In the genomic region with DNA sequence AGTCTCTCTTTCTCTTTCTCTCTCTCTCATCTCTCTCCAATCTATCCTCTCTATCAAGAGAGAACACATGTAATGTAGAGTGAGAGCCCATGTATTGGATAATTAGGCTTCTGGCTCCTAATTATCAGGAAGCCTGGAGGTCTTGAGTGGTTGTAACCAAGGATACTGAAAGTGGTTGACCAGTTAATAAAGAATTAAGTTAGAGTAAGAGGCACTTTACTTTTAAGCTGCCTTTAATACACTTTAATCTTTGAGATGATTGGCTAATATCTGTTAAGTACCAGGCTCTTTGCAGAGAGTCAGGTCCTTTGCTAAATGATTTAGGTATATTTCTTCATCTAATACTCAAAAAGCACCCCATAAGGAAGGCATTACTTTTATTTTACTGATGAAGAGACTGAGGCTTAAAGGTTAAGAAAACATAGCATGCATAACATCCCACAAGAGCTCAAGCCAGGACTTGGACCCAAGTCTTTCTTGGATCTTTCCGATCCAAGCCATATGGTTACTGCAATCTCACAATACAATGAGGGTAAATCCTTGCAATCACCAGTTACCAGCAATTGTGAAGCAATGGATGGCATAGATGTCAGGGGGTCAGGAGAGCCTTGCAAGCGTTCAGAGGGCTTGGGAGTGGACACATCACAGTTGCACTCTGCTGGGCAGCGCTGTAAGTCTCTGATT, we compare ENCODE assay signal across 13 cellular contexts. TPM values are rescaled to one million over a fixed set of nuclear protein-coding genes. Genes with fewer than 3 reads are reported as not detected.
A peak's percentile ranks its signal among the peaks of the same experiment; 100 is the strongest.
DNase-seq lines count a peak whose midpoint lies in the region; ATAC-seq and TF ChIP-seq lines count a peak whose summit lies in the region.
"Had no signal": no experiment of that assay in that cellular context is flagged by ENCODE, and none has a peak within 500 bp of the region (broad histone marks: within the 10 kb centered on the region; RNA-seq: fewer than 3 reads in every experiment).

No MANE protein-coding gene starts in this region.

- peaks cover 46% of the 10 kb centered on the region for H3K36me3 Mint-ChIP-seq in activated naive CD4-positive, alpha-beta T cell treated with anti-CD3 and anti-CD28 coated beads, Interleukin-2, amount 50 U/mL, for 24 hours
- H3K36me3 Mint-ChIP-seq in T-cell: peaks cover 56% of the 10 kb centered on the region
- H3K36me3 Mint-ChIP-seq in chondrocyte (ENCODE audit: low read depth): no peaks in the 10 kb centered on the region

- intact Hi-C loops in uterus (cut with DNase I; ENCODE audit: low total_unique reads): no loop called here

- no peaks in the 10 kb centered on the region for H3K27me3 Mint-ChIP-seq in activated naive CD4-positive, alpha-beta T cell treated with anti-CD3 and anti-CD28 coated beads, Interleukin-2, amount 50 U/mL, for 24 hours
- H3K27me3 Mint-ChIP-seq in T-cell (no peaks in the 10 kb centered on the region), chondrocyte (ENCODE audit: low read depth) (no peaks in the 10 kb centered on the region)

- CTCF ChIA-PET in T-cell (lab: Charles Lee): interaction anchor here (0.5 to 2.6 kb wide), 6 partner anchors 9 to 234 kb away, joined by 3 to 11 read pairs (median 3); no protein-coding TSS in a partner anchor

- H3K36me3 ChIP-seq in uterus: no peaks in the 10 kb centered on the region
- H3K36me3 ChIP-seq: colonic mucosa, left ventricle myocardium inferior, thyroid gland had no signal

- no peaks in the 10 kb centered on the region for H3K9me3 ChIP-seq in uterus
- H3K9me3 ChIP-seq: colonic mucosa, left ventricle myocardium inferior, thyroid gland had no signal

- peak overlapping the region; percentile 76 for H3K4me3 Mint-ChIP-seq in activated naive CD4-positive, alpha-beta T cell treated with anti-CD3 and anti-CD28 coated beads, Interleukin-2, amount 50 U/mL, for 24 hours
- H3K4me3 Mint-ChIP-seq in T-cell: peak overlapping the region in 2 of 3 donors; percentile 45 to 69
- H3K4me3 Mint-ChIP-seq in chondrocyte (ENCODE audit: unreplicated experiment): no peak overlapping the region

- H3K27me3 ChIP-seq in uterus: no peaks in the 10 kb centered on the region
- H3K27me3 ChIP-seq: colonic mucosa, thyroid gland had no signal

- TF ChIP-seq CTCF in fibroblast of the aortic adventitia (IDR thresholded peaks at IDR 0.05; ENCODE audit: insufficient read depth, low read length) (no peak), uterus (IDR thresholded peaks at IDR 0.05) (no peak), chondrocyte (IDR thresholded peaks at IDR 0.05) (no peak)

- peak overlapping the region; percentile 91 for H3K27ac Mint-ChIP-seq in activated naive CD4-positive, alpha-beta T cell treated with anti-CD3 and anti-CD28 coated beads, Interleukin-2, amount 50 U/mL, for 24 hours
- H3K27ac Mint-ChIP-seq in T-cell (peak overlapping the region; percentile 100), chondrocyte (ENCODE audit: unreplicated experiment) (no peak overlapping the region)
- H3K27ac Mint-ChIP-seq: activated T-helper 2 cell treated with anti-CD3 and anti-CD28 coated beads, Interferon-gamma antibody, Interleukin-2, Interleukin-4, amounts not matched to agents 10 μg/mL and 5 μg/mL and 100 μg/mL, durations not matched to agents 14 hours and 24 hours and 36 hours had no signal

- peaks cover 99% of the 10 kb centered on the region for H3K4me1 Mint-ChIP-seq in activated naive CD4-positive, alpha-beta T cell treated with anti-CD3 and anti-CD28 coated beads, Interleukin-2, amount 50 U/mL, for 24 hours
- H3K4me1 Mint-ChIP-seq in T-cell: peaks cover 100% of the 10 kb centered on the region in 3 donors
- H3K4me1 Mint-ChIP-seq in chondrocyte (ENCODE audit: low read depth): peaks cover 52% of the 10 kb centered on the region

- no peaks in the 10 kb centered on the region for H3K9me3 Mint-ChIP-seq in activated naive CD4-positive, alpha-beta T cell treated with anti-CD3 and anti-CD28 coated beads, Interleukin-2, amount 50 U/mL, for 24 hours
- H3K9me3 Mint-ChIP-seq in T-cell (no peaks in the 10 kb centered on the region), chondrocyte (ENCODE audit: low read depth) (no peaks in the 10 kb centered on the region)
- H3K9me3 Mint-ChIP-seq: activated T-helper 2 cell treated with anti-CD3 and anti-CD28 coated beads, Interferon-gamma antibody, Interleukin-2, Interleukin-4, amounts not matched to agents 10 μg/mL and 5 μg/mL and 100 μg/mL, durations not matched to agents 14 hours and 24 hours and 36 hours had no signal

- POLR2A ChIA-PET in T-cell (lab: Charles Lee): interaction anchor here (0.6 to 10.8 kb wide), 5 partner anchors 11 to 162 kb away, joined by 3 to 165 read pairs (median 4); no protein-coding TSS in a partner anchor

- TF ChIP-seq POLR2A in uterus (IDR thresholded peaks at IDR 0.05): no peak

- ATAC-seq in T-cell (replicated peaks in 1 of 4): no peak
- ATAC-seq in GM18502 (IDR thresholded peaks at IDR 0.05; ENCODE audit: poor library complexity, unreplicated experiment): no peak

- peak overlapping the region; percentile 46 to 74 for H3K27ac ChIP-seq in uterus
- H3K27ac ChIP-seq: colonic mucosa, left ventricle myocardium inferior, thyroid gland had no signal

- H3K4me1 ChIP-seq in uterus: peaks cover 0 to 15% of the 10 kb centered on the region in 2 donors

- no peak overlapping the region for H3K4me3 ChIP-seq in fibroblast of the aortic adventitia (ENCODE audit: low read depth, low read length)
- no peak overlapping the region for H3K4me3 ChIP-seq in uterus
- H3K4me3 ChIP-seq: colonic mucosa, left ventricle myocardium inferior, thyroid gland had no signal

- DNase-seq in activated naive CD4-positive, alpha-beta T cell treated with anti-CD3 and anti-CD28 coated beads, Interleukin-2, amount 50 U/mL, for 16 hours: no peak
- no peak for DNase-seq in T-cell
- DNase-seq in fibroblast of the aortic adventitia (ENCODE audit: low read depth): peak; percentile 86
- no peak for DNase-seq in uterus
- no peak for DNase-seq in MV-4-11 (lab: John Stamatoyannopoulos, UW)
- DNase-seq in chondrocyte (ENCODE audit: low spot score): no peak
- DNase-seq: colonic mucosa, left ventricle myocardium inferior, NCI-H1436, thyroid gland had no signal

RNA-seq across cellular contexts. Expression of a gene that starts 22.1 kb away (rescaled TPM):
- total RNA-seq in T-cell (1,000 to 10,000 TPM in 1 of 5 donors, 100 to 1,000 TPM in 4; 732 to 1,108 (median 781) TPM), fibroblast of the aortic adventitia (ENCODE audit: low replicate concordance) (242 and 458 TPM in 2 replicates), uterus (100 to 1,000 TPM; 135 to 636 (median 397) TPM), chondrocyte (176 to 179 TPM (median 177 TPM) in 3 replicates)
